Comparison of ENCODE assay signal across 8 cellular contexts in the genomic region with DNA sequence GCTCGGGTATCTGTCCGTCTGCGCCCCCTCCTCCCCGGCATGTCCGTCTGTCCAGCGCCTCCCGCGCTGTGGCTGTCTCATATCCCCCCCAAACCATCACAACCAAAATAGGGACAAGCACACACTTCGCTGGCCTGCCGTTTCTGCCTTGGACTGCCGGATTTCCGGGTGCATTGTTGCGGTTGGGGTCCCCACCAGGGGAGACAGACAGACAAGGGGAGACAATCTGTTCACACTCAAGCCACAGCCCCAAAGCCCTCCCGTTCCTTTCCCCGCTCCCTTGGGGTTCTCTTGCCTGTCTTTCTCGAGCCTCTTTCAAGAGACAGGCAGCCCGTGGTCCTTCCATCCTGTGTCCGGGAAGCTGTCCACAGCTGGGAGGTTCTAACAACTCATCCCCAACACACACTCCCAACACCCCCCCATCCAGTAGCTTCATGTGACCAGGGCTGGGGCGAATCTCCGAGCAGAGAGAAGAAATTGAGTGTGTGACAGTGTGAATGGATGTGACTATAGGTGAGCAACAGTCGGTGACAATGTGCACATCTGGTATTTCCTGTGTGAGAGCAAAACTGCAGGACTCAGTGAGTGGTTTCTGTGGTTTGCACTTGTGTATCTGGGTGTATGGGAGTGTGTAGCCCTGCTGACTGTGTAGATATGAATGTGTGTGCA. TPM values are rescaled to one million over a fixed set of nuclear protein-coding genes. Genes with fewer than 3 reads are reported as not detected.
DNase-seq lines count a peak whose midpoint lies in the region; ATAC-seq and TF ChIP-seq lines count a peak whose summit lies in the region.

No MANE protein-coding gene starts in this region.

- TF ChIP-seq EP300 in neural cell (conservative IDR thresholded peaks at IDR 0.05; ENCODE audit: poor library complexity, severe bottlenecking): no peak

- no peak for TF ChIP-seq POLR2A in esophagus squamous epithelium (IDR thresholded peaks at IDR 0.05)

- H3K9me3 ChIP-seq in esophagus squamous epithelium: no peaks in the 10 kb centered on the region
- H3K9me3 ChIP-seq in neural cell (ENCODE audit: low read length): no peaks in the 10 kb centered on the region

- no peaks in the 10 kb centered on the region for H3K9me2 ChIP-seq in neural cell (ENCODE audit: insufficient read depth, low read length)

- H3K79me2 ChIP-seq in neural cell (replicated peaks; ENCODE audit: insufficient read depth, low read length): no peaks in the 10 kb centered on the region

- TF ChIP-seq CTCF in HL-60 (IDR thresholded peaks at IDR 0.05; ENCODE audit: insufficient read depth, low read length): no peak
- no peak for TF ChIP-seq CTCF in esophagus squamous epithelium (IDR thresholded peaks at IDR 0.05)
- no peak for TF ChIP-seq CTCF in neural cell (IDR thresholded peaks at IDR 0.05; ENCODE audit: poor library complexity, severe bottlenecking)

- H4K20me1 ChIP-seq in neural cell (ENCODE audit: insufficient read depth): no peaks in the 10 kb centered on the region

- H3K4me3 ChIP-seq in GM08714 (ENCODE audit: low read length) (peak overlapping the region; percentile 67; the same call in 1 of the 2 replicates), HL-60 (replicated peaks; ENCODE audit: insufficient read depth, low read length) (peak overlapping the region; percentile 53), esophagus squamous epithelium (peak overlapping the region; percentile 43 to 84 (median 62)), neural cell (ENCODE audit: low read length) (peak overlapping the region; percentile 74)

- H3K4me1 ChIP-seq in esophagus squamous epithelium: peaks cover 38 to 87% (median 59%) of the 10 kb centered on the region in 3 donors

- peak overlapping the region; percentile 62 for H3K4me2 ChIP-seq in neural cell (ENCODE audit: low read length)

- no peak for ATAC-seq in HG02678 (IDR thresholded peaks at IDR 0.05; ENCODE audit: unreplicated experiment)
- ATAC-seq in GM21360 (IDR thresholded peaks at IDR 0.05; ENCODE audit: unreplicated experiment): no peak

- no peaks in the 10 kb centered on the region for H3F3A ChIP-seq in neural cell (ENCODE audit: insufficient read depth, low read length, poor library complexity, severe bottlenecking)

- H3K27ac ChIP-seq in HL-60 (replicated peaks): peak overlapping the region; percentile 85
- H3K27ac ChIP-seq in esophagus squamous epithelium: peak overlapping the region; percentile 88 to 98 (median 94)
- peak overlapping the region; percentile 73 for H3K27ac ChIP-seq in neural cell (ENCODE audit: low read length)

- DNase-seq in HL-60 (ENCODE audit: low read depth in 1 of 2, low spot score in 1 of 2): peak in 1 of 2 experiments; percentile 19
- DNase-seq in activated CD4-positive, alpha-beta T cell treated with anti-CD3 and anti-CD28 coated beads, Interleukin-2, amount 50 U/mL, for 1 hour: peak; percentile 50
- DNase-seq in esophagus squamous epithelium (lab: John Stamatoyannopoulos, UW): no peak
- no peak for DNase-seq in LoVo (ENCODE audit: low spot score)

- H3K27me3 ChIP-seq in HL-60 (ENCODE audit: insufficient read depth, poor library complexity, severe bottlenecking) (no peaks in the 10 kb centered on the region), esophagus squamous epithelium (no peaks in the 10 kb centered on the region), neural cell (ENCODE audit: insufficient read depth, low read depth, low read length) (no peaks in the 10 kb centered on the region)

- TF ChIP-seq RAD21 in neural cell (conservative IDR thresholded peaks at IDR 0.05): no peak

- H3K36me3 ChIP-seq in esophagus squamous epithelium: no peaks in the 10 kb centered on the region
- H3K36me3 ChIP-seq in neural cell (ENCODE audit: insufficient read depth, low read length): no peaks in the 10 kb centered on the region

- H2AFZ ChIP-seq in neural cell (ENCODE audit: low read depth, low read length): peak overlapping the region; percentile 69

- 1 to 5% methylated on average over 13 of the region's 21 CpGs for WGBS in esophagus squamous epithelium, 2 donors

- H3K9ac ChIP-seq in neural cell (ENCODE audit: low read length): peak overlapping the region; percentile 81

- intact Hi-C loops in esophagus squamous epithelium (cut with DNase I): no loop called here

TF ChIP-seq in neural cell, 6 proteins besides CTCF, POLR2A, EP300 and RAD21:
- TF ChIP-seq, protein P1, sequence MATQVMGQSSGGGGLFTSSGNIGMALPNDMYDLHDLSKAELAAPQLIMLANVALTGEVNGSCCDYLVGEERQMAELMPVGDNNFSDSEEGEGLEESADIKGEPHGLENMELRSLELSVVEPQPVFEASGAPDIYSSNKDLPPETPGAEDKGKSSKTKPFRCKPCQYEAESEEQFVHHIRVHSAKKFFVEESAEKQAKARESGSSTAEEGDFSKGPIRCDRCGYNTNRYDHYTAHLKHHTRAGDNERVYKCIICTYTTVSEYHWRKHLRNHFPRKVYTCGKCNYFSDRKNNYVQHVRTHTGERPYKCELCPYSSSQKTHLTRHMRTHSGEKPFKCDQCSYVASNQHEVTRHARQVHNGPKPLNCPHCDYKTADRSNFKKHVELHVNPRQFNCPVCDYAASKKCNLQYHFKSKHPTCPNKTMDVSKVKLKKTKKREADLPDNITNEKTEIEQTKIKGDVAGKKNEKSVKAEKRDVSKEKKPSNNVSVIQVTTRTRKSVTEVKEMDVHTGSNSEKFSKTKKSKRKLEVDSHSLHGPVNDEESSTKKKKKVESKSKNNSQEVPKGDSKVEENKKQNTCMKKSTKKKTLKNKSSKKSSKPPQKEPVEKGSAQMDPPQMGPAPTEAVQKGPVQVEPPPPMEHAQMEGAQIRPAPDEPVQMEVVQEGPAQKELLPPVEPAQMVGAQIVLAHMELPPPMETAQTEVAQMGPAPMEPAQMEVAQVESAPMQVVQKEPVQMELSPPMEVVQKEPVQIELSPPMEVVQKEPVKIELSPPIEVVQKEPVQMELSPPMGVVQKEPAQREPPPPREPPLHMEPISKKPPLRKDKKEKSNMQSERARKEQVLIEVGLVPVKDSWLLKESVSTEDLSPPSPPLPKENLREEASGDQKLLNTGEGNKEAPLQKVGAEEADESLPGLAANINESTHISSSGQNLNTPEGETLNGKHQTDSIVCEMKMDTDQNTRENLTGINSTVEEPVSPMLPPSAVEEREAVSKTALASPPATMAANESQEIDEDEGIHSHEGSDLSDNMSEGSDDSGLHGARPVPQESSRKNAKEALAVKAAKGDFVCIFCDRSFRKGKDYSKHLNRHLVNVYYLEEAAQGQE (IDR thresholded peaks at IDR 0.05; ENCODE audit: borderline replicate concordance): no peak
- no peak for TF ChIP-seq POLR2AphosphoS5 (IDR thresholded peaks at IDR 0.05)
- TF ChIP-seq TAF1 (IDR thresholded peaks at IDR 0.05; ENCODE audit: low read depth): no peak
- TF ChIP-seq EZH2 (IDR thresholded peaks at IDR 0.05; ENCODE audit: borderline replicate concordance, insufficient read depth, low read length, poor library complexity, severe bottlenecking): no peak
- no peak for TF ChIP-seq MXI1 (conservative IDR thresholded peaks at IDR 0.05; ENCODE audit: poor library complexity, severe bottlenecking)
- TF ChIP-seq SMC3 (conservative IDR thresholded peaks at IDR 0.05; ENCODE audit: poor library complexity): no peak

RNA-seq across cellular contexts. Expression of a gene that starts 16.5 kb away (rescaled TPM):
- 1 to 10 TPM; 1.7 to 4.6 (median 2.5) TPM for total RNA-seq in esophagus squamous epithelium
- polyA plus RNA-seq in neural cell: 1.4 and 2.1 TPM in 2 replicates
- 13.8 and 14.4 TPM in 2 replicates for polyA minus RNA-seq in neural cell

RNA-seq across cellular contexts. Expression of a gene that starts 27.6 kb away (rescaled TPM):
- total RNA-seq in esophagus squamous epithelium: 10 to 100 TPM; 27.7 to 80.9 (median 48.5) TPM
- polyA plus RNA-seq in neural cell: 69.2 and 80.8 TPM in 2 replicates
- polyA minus RNA-seq in neural cell: 32.4 and 36.9 TPM in 2 replicates

RNA-seq across cellular contexts. Expression of a gene that starts 44.9 kb away (rescaled TPM):
- total RNA-seq in esophagus squamous epithelium: 10 to 100 TPM in 1 of 4 donors, 1 to 10 TPM in 3; 7.3 to 12.4 (median 9.8) TPM
- polyA plus RNA-seq in neural cell: 2.3 and 2.4 TPM in 2 replicates
- polyA minus RNA-seq in neural cell: 1.7 and 2.2 TPM in 2 replicates

RNA-seq across cellular contexts. Expression of a gene that starts 45.5 kb away (rescaled TPM):
- total RNA-seq in esophagus squamous epithelium: 1 to 10 TPM; 1.9 to 7.2 (median 4.2) TPM
- polyA plus RNA-seq in neural cell: 70.3 and 83.9 TPM in 2 replicates
- 75.7 and 92.8 TPM in 2 replicates for polyA minus RNA-seq in neural cell

RNA-seq across cellular contexts. Expression of a gene that starts 46.4 kb away (rescaled TPM):
- total RNA-seq in esophagus squamous epithelium: 100 to 1,000 TPM in 2 of 4 donors, 10 to 100 TPM in 2; 53.1 to 166 (median 87.8) TPM
- 0.74 TPM in 1 of 2 replicates, not detected in the other for polyA plus RNA-seq in neural cell
- polyA minus RNA-seq in neural cell: not detected in 2 replicates
